ENCODE assay signal across 8 cellular contexts in the genomic region with DNA sequence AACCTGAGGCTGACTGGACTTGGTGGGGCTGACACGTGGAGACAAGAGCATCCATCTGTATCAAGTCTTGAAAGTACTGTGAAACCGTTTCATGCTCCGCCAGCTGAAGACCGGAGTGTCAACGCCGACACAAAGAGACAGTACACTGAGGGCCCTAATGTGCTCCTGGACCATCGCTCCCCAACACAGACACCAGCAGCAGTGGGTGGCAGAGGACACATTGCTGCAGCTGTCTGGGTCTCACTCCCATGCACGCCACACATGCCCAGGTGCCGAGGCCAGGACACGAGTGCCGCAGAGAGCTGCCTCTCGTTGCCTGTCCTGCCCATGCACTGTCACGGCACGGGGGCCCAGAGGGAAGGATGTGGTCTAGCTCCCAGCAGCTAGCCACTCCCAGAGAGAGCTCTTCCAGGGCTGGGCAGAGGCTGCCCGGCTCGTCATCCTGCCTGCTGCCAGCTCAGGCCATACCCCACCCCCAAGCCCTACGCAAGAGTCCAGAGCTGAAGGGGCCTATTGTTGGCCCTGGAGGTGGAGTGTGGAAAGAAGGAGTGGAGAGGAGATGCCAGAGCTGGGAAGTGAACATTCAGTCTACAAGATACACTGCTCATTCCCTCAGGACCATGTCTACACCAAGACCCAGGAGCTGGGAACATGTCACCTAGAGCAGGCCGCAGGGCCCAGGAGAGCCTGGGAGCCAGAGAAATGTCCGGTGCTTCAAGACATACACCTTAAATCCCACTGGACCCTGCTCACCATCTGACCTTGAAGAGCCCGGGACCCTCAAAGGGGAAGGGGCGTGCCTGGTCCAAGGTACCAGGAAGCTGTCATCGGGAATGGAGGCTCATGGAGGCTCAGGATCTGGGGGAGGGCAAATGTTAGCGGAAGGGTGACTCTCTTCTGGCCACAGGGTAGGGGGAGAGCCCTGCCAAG. TPM values are rescaled to one million over a fixed set of nuclear protein-coding genes. Genes with fewer than 3 reads are reported as not detected.
A peak's percentile ranks its signal among the peaks of the same experiment; 100 is the strongest.
DNase-seq lines count a peak whose midpoint lies in the region; ATAC-seq and TF ChIP-seq lines count a peak whose summit lies in the region.

No MANE protein-coding gene starts in this region.

- H3K4me3 ChIP-seq in retinal pigment epithelial cell (ENCODE audit: low read length): no peak overlapping the region

- no peaks in the 10 kb centered on the region for H3K27me3 Mint-ChIP-seq in activated CD8-positive, alpha-beta T cell treated with anti-CD3 and anti-CD28 coated beads for 36 hours

- in situ Hi-C loops in GM13976 (cut with MboI; ENCODE audit: low sequenced_read_pairs, unreplicated experiment): no loop called here

- H3K4me3 Mint-ChIP-seq in activated CD8-positive, alpha-beta T cell treated with anti-CD3 and anti-CD28 coated beads for 36 hours: no peak overlapping the region

- H3K27ac Mint-ChIP-seq in activated CD8-positive, alpha-beta T cell treated with anti-CD3 and anti-CD28 coated beads for 36 hours: peak overlapping the region; percentile 42

- peaks cover 74% of the 10 kb centered on the region for H3K4me1 Mint-ChIP-seq in activated CD8-positive, alpha-beta T cell treated with anti-CD3 and anti-CD28 coated beads for 36 hours (ENCODE audit: low read depth)

- DNase-seq in activated T-cell treated with anti-CD3 and anti-CD28 coated beads for 48 hours (ENCODE audit: low read depth) (peak; percentile 43), globus pallidus (ENCODE audit: low spot score) (peak; percentile 97), retinal pigment epithelial cell (ENCODE audit: low read depth) (peak; percentile 73), GM13976 (ENCODE audit: low spot score) (no peak)
- DNase-seq in activated T-cell treated with anti-CD3 and anti-CD28 coated beads, Interleukin-2, amount 50 U/mL, for 1 hour: no peak
- DNase-seq in activated CD8-positive, alpha-beta T cell treated with anti-CD3 and anti-CD28 coated beads for 36 hours: peak; percentile 66
- no peak for DNase-seq in effector CD8-positive, alpha-beta T cell (lab: John Stamatoyannopoulos, UW)

- peaks cover 9% of the 10 kb centered on the region for H3K36me3 Mint-ChIP-seq in activated CD8-positive, alpha-beta T cell treated with anti-CD3 and anti-CD28 coated beads for 36 hours (ENCODE audit: low read depth)

- H3K9me3 Mint-ChIP-seq in activated CD8-positive, alpha-beta T cell treated with anti-CD3 and anti-CD28 coated beads for 36 hours: no peaks in the 10 kb centered on the region

- POLR2A ChIA-PET in activated CD8-positive, alpha-beta T cell treated with anti-CD3 and anti-CD28 coated beads for 36 hours (lab: Charles Lee): interaction anchor here (0.6 kb wide), 1 partner anchor 11 kb away, joined by 5 read pairs; no protein-coding TSS in a partner anchor

- peak; percentile 70 for ATAC-seq in HG03457 (IDR thresholded peaks at IDR 0.05; ENCODE audit: unreplicated experiment)
- peak; percentile 45 for ATAC-seq in activated CD8-positive, alpha-beta T cell treated with anti-CD3 and anti-CD28 coated beads for 36 hours

- no peak for TF ChIP-seq CTCF in activated CD8-positive, alpha-beta T cell treated with anti-CD3 and anti-CD28 coated beads for 36 hours (IDR thresholded peaks at IDR 0.05)
- TF ChIP-seq CTCF in retinal pigment epithelial cell (conservative IDR thresholded peaks at IDR 0.05; ENCODE audit: low read depth, low read length) (no peak), GM13976 (IDR thresholded peaks at IDR 0.05; ENCODE audit: borderline replicate concordance, control extremely low read depth, extremely low read depth, insufficient read depth, missing control alignments) (no peak)

- intact Hi-C loops in activated CD8-positive, alpha-beta T cell treated with anti-CD3 and anti-CD28 coated beads for 36 hours (cut with micrococcal nuclease): no loop called here

- CTCF ChIA-PET in activated CD8-positive, alpha-beta T cell treated with anti-CD3 and anti-CD28 coated beads for 36 hours (lab: Charles Lee): interaction anchor here (0.8 to 5.0 kb wide), 6 partner anchors 15 to 296 kb away, joined by 3 to 23 read pairs (median 4); no protein-coding TSS in a partner anchor

RNA-seq across cellular contexts. Expression of a gene that starts 7.7 kb away (rescaled TPM):
- 10 to 100 TPM; 41.9 to 43.0 TPM for total RNA-seq in activated CD8-positive, alpha-beta T cell treated with anti-CD3 and anti-CD28 coated beads for 36 hours

Comparison
In these comparisons a context has a peak if more than half of its experiments do, and no peak if none do; other contexts are left out.
1. DNase-seq: peak in activated T-cell treated with anti-CD3 and anti-CD28 coated beads for 48 hours (single experiment), activated CD8-positive, alpha-beta T cell treated with anti-CD3 and anti-CD28 coated beads for 36 hours (single experiment), globus pallidus (single experiment) and retinal pigment epithelial cell (single experiment); none in activated T-cell treated with anti-CD3 and anti-CD28 coated beads, Interleukin-2, amount 50 U/mL, for 1 hour (single experiment), effector CD8-positive, alpha-beta T cell (single experiment) and GM13976 (single experiment).